Comparison of ENCODE assay signal across 32 cellular contexts in the genomic region with DNA sequence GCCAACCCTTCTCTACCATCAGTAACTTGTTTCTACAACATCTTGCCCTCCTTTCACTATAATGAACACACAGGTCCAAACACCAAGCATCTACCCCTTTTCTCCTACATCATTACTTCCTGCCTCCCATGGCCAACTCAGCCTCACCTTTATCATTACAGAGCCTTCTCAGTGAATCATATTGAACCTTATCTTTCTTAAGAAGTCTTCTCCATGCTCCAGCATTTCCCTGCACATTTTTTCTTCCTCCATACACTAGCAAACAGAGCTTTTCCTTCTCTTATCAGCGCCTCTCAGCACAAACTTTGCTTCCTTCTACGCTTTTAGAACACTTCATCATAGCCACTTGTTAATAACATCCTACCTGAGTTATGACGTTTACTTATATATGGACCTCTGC.
"Had no signal": no experiment of that assay in that cellular context is flagged by ENCODE, and none has a peak within 500 bp of the region (broad histone marks: within the 10 kb centered on the region; RNA-seq: fewer than 3 reads in every experiment).

No MANE protein-coding gene starts in this region.

- FAIRE-seq: TTC549 had no signal

- H3K27me3 ChIP-seq: ascending aorta, breast epithelium, cardiac muscle cell, colonic mucosa, dorsolateral prefrontal cortex, esophagus muscularis mucosa, foreskin keratinocyte, gastrocnemius medialis, heart left ventricle had no signal

- DNase-seq: activated CD4-positive, alpha-beta memory T cell treated with anti-CD3 and anti-CD28 coated beads, Interleukin-2, amount 10 ng/mL, durations not matched to agents 7 days and 5 days; activated CD4-positive, alpha-beta T cell treated with anti-CD3 and anti-CD28 coated beads for 1 hour; activated CD4-positive, alpha-beta T cell treated with anti-CD3 and anti-CD28 coated beads for 4 hours; activated CD4-positive, alpha-beta T cell treated with anti-CD3 and anti-CD28 coated beads, Interleukin-2, amount 10 ng/mL, durations not matched to agents 7 days and 5 days; activated CD4-positive, alpha-beta T cell treated with anti-CD3 and anti-CD28 coated beads, Interleukin-2, amount 50 U/mL, for 4 hours; activated CD8-positive, alpha-beta memory T cell treated with anti-CD3 and anti-CD28 coated beads, Interleukin-2, amount 50 U/mL, for 48 hours; activated gamma-delta T cell; activated naive CD4-positive, alpha-beta T cell; activated naive CD4-positive, alpha-beta T cell treated with anti-CD3 and anti-CD28 coated beads, Interleukin-2, amount 10 ng/mL, durations not matched to agents 7 days and 5 days; activated naive CD8-positive, alpha-beta T cell treated with anti-CD3 and anti-CD28 coated beads, Interleukin-2, amount 10 ng/mL, durations not matched to agents 7 days and 5 days; activated T-cell treated with anti-CD3 and anti-CD28 coated beads for 4 hours; activated T-cell treated with anti-CD3 and anti-CD28 coated beads, Interleukin-2, amount 50 U/mL, for 24 hours; activated T-cell treated with anti-CD3 and anti-CD28 coated beads, Interleukin-2, amount 50 U/mL, for 72 hours; central memory CD4-positive, alpha-beta T cell; cerebellar nuclear complex; colonic mucosa; dorsolateral prefrontal cortex; effector memory CD8-positive, alpha-beta T cell; erythroblast; foreskin keratinocyte; gastrocnemius medialis; glutamatergic neuron; heart left ventricle; T-helper 2 cell had no signal

- H3K27ac ChIP-seq: ascending aorta, breast epithelium, cardiac muscle cell, colonic mucosa, dorsolateral prefrontal cortex, esophagus muscularis mucosa, foreskin keratinocyte, gastrocnemius medialis, heart left ventricle, VCaP had no signal

- H3K4me3 ChIP-seq: ascending aorta, breast epithelium, cardiac muscle cell, colonic mucosa, dorsolateral prefrontal cortex, esophagus muscularis mucosa, gastrocnemius medialis, heart left ventricle had no signal

- H3K36me3 ChIP-seq: ascending aorta, breast epithelium, cardiac muscle cell, colonic mucosa, esophagus muscularis mucosa, gastrocnemius medialis had no signal

- H3K4me1 ChIP-seq: breast epithelium, colonic mucosa, foreskin keratinocyte, gastrocnemius medialis had no signal

- ATAC-seq: activated naive CD4-positive, alpha-beta T cell treated with anti-CD3 and anti-CD28 coated beads, Interleukin-2, amount 50 U/mL, for 72 hours; activated T-cell treated with anti-CD3 and anti-CD28 coated beads, Interleukin-2, amount 50 U/mL, for 72 hours; effector memory CD8-positive, alpha-beta T cell; foreskin keratinocyte; gastrocnemius medialis; heart left ventricle; WTC11 had no signal

- H3K9me3 ChIP-seq: ascending aorta, breast epithelium, colonic mucosa, esophagus muscularis mucosa, gastrocnemius medialis had no signal
